Comparison of ENCODE assay signal across 1 cellular context in the genomic region with DNA sequence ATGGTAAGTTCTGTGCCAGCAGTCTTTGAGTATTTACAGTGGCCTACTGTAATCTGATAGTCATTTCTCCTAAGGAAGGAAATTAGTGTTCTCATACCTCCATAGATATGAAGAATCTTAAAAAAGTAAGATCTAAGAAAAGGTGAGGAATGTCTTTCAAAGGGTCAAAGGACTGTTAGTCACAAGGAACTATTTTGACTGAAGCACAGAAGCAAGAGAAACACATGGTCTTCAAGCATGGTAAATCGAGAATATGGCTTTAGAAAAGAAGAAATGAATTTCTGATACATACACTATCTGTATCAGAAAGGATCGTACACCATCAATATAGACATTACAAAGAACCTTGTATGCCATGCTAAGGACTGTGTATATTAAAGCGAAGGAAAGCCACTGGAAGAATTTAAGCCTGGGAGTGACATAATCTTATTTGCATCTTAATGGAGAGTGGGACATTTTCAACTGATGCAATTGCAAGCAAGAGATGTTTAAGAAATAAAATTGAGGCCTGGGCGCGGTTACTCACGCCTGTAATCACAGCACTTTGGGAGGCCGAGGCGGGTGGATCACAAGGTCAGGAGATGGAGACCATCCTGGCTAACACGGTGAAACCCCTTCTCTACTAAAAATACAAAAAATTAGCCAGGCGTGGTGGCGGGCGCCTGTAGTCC.
TF ChIP-seq lines count a peak whose summit lies in the region.

No MANE protein-coding gene starts in this region.

TF ChIP-seq in K562, 482 proteins besides CTCF, POLR2A, EP300 and RAD21 (continued from another document and continues in another):
- TF ChIP-seq, protein P1, sequence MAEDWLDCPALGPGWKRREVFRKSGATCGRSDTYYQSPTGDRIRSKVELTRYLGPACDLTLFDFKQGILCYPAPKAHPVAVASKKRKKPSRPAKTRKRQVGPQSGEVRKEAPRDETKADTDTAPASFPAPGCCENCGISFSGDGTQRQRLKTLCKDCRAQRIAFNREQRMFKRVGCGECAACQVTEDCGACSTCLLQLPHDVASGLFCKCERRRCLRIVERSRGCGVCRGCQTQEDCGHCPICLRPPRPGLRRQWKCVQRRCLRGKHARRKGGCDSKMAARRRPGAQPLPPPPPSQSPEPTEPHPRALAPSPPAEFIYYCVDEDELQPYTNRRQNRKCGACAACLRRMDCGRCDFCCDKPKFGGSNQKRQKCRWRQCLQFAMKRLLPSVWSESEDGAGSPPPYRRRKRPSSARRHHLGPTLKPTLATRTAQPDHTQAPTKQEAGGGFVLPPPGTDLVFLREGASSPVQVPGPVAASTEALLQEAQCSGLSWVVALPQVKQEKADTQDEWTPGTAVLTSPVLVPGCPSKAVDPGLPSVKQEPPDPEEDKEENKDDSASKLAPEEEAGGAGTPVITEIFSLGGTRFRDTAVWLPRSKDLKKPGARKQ (CRISPR knock-in tag; IDR thresholded peaks at IDR 0.05): peak; percentile 68
- no peak for TF ChIP-seq HDAC3 (IDR thresholded peaks at IDR 0.05; ENCODE audit: borderline replicate concordance, partially characterized antibody)
- 0 out of 2 replicates have a peak, but pooled peaks have one; percentile 14 for TF ChIP-seq ETV1 (tag; conservative IDR thresholded peaks at IDR 0.05; ENCODE audit: low read depth)
- no peak for TF ChIP-seq ZNF668 (CRISPR knock-in tag; IDR thresholded peaks at IDR 0.05)
- TF ChIP-seq GABPB1 (CRISPR knock-in tag; IDR thresholded peaks at IDR 0.05): no peak
- TF ChIP-seq, protein P2, sequence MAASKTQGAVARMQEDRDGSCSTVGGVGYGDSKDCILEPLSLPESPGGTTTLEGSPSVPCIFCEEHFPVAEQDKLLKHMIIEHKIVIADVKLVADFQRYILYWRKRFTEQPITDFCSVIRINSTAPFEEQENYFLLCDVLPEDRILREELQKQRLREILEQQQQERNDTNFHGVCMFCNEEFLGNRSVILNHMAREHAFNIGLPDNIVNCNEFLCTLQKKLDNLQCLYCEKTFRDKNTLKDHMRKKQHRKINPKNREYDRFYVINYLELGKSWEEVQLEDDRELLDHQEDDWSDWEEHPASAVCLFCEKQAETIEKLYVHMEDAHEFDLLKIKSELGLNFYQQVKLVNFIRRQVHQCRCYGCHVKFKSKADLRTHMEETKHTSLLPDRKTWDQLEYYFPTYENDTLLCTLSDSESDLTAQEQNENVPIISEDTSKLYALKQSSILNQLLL (CRISPR knock-in tag; IDR thresholded peaks at IDR 0.05; ENCODE audit: borderline replicate concordance): no peak
- TF ChIP-seq, protein P3, sequence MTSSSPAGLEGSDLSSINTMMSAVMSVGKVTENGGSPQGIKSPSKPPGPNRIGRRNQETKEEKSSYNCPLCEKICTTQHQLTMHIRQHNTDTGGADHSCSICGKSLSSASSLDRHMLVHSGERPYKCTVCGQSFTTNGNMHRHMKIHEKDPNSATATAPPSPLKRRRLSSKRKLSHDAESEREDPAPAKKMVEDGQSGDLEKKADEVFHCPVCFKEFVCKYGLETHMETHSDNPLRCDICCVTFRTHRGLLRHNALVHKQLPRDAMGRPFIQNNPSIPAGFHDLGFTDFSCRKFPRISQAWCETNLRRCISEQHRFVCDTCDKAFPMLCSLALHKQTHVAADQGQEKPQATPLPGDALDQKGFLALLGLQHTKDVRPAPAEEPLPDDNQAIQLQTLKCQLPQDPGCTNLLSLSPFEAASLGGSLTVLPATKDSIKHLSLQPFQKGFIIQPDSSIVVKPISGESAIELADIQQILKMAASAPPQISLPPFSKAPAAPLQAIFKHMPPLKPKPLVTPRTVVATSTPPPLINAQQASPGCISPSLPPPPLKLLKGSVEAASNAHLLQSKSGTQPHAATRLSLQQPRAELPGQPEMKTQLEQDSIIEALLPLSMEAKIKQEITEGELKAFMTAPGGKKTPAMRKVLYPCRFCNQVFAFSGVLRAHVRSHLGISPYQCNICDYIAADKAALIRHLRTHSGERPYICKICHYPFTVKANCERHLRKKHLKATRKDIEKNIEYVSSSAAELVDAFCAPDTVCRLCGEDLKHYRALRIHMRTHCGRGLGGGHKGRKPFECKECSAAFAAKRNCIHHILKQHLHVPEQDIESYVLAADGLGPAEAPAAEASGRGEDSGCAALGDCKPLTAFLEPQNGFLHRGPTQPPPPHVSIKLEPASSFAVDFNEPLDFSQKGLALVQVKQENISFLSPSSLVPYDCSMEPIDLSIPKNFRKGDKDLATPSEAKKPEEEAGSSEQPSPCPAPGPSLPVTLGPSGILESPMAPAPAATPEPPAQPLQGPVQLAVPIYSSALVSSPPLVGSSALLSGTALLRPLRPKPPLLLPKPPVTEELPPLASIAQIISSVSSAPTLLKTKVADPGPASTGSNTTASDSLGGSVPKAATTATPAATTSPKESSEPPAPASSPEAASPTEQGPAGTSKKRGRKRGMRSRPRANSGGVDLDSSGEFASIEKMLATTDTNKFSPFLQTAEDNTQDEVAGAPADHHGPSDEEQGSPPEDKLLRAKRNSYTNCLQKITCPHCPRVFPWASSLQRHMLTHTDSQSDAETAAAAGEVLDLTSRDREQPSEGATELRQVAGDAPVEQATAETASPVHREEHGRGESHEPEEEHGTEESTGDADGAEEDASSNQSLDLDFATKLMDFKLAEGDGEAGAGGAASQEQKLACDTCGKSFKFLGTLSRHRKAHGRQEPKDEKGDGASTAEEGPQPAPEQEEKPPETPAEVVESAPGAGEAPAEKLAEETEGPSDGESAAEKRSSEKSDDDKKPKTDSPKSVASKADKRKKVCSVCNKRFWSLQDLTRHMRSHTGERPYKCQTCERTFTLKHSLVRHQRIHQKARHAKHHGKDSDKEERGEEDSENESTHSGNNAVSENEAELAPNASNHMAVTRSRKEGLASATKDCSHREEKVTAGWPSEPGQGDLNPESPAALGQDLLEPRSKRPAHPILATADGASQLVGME (CRISPR knock-in tag; IDR thresholded peaks at IDR 0.05): 0 out of 2 replicates have a peak, but pooled peaks have one; percentile 49
- no peak for TF ChIP-seq FOXK1 (CRISPR knock-in tag; IDR thresholded peaks at IDR 0.05; ENCODE audit: borderline replicate concordance)
- TF ChIP-seq LCOR (CRISPR knock-in tag; IDR thresholded peaks at IDR 0.05): no peak
- TF ChIP-seq DDX20 (tag; IDR thresholded peaks at IDR 0.05; ENCODE audit: low read depth): peak; percentile 32; the same call in 1 of the 2 replicates
- TF ChIP-seq RBM15 (IDR thresholded peaks at IDR 0.05; ENCODE audit: insufficient read depth, low read length): no peak
- no peak for TF ChIP-seq WHSC1 (IDR thresholded peaks at IDR 0.05; ENCODE audit: low read length)
- no peak for TF ChIP-seq KLF10 (CRISPR knock-in tag; IDR thresholded peaks at IDR 0.05)
- TF ChIP-seq DIDO1 (tag; IDR thresholded peaks at IDR 0.05; ENCODE audit: low read depth): peak; percentile 42; the same call in 1 of the 2 replicates
- TF ChIP-seq KLF1 (tag; IDR thresholded peaks at IDR 0.05): no peak
- TF ChIP-seq, protein P4, sequence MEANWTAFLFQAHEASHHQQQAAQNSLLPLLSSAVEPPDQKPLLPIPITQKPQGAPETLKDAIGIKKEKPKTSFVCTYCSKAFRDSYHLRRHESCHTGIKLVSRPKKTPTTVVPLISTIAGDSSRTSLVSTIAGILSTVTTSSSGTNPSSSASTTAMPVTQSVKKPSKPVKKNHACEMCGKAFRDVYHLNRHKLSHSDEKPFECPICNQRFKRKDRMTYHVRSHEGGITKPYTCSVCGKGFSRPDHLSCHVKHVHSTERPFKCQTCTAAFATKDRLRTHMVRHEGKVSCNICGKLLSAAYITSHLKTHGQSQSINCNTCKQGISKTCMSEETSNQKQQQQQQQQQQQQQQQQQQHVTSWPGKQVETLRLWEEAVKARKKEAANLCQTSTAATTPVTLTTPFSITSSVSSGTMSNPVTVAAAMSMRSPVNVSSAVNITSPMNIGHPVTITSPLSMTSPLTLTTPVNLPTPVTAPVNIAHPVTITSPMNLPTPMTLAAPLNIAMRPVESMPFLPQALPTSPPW (CRISPR knock-in tag; IDR thresholded peaks at IDR 0.05): peak; percentile 14; the same call in 1 of the 2 replicates
- TF ChIP-seq, protein P5, sequence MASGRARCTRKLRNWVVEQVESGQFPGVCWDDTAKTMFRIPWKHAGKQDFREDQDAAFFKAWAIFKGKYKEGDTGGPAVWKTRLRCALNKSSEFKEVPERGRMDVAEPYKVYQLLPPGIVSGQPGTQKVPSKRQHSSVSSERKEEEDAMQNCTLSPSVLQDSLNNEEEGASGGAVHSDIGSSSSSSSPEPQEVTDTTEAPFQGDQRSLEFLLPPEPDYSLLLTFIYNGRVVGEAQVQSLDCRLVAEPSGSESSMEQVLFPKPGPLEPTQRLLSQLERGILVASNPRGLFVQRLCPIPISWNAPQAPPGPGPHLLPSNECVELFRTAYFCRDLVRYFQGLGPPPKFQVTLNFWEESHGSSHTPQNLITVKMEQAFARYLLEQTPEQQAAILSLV (tag; IDR thresholded peaks at IDR 0.05): peak; percentile 74; the same call in 1 of the 2 replicates
- TF ChIP-seq BRD9 (IDR thresholded peaks at IDR 0.05; ENCODE audit: low read depth, partially characterized antibody): peak; percentile 66
- TF ChIP-seq, protein P6, sequence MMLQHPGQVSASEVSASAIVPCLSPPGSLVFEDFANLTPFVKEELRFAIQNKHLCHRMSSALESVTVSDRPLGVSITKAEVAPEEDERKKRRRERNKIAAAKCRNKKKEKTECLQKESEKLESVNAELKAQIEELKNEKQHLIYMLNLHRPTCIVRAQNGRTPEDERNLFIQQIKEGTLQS (IDR thresholded peaks at IDR 0.05): peak; percentile 87
- TF ChIP-seq, protein P6 (CRISPR knock-in tag; conservative IDR thresholded peaks at IDR 0.05): no peak
- TF ChIP-seq ZNF3 (CRISPR knock-in tag; IDR thresholded peaks at IDR 0.05): no peak
- peak; percentile 29; the same call in 1 of the 2 replicates for TF ChIP-seq SMARCE1 (IDR thresholded peaks at IDR 0.05)
- no peak for TF ChIP-seq FIP1L1 (IDR thresholded peaks at IDR 0.05; ENCODE audit: low read depth, low read length, poor library complexity, severe bottlenecking)
- TF ChIP-seq, protein P7, sequence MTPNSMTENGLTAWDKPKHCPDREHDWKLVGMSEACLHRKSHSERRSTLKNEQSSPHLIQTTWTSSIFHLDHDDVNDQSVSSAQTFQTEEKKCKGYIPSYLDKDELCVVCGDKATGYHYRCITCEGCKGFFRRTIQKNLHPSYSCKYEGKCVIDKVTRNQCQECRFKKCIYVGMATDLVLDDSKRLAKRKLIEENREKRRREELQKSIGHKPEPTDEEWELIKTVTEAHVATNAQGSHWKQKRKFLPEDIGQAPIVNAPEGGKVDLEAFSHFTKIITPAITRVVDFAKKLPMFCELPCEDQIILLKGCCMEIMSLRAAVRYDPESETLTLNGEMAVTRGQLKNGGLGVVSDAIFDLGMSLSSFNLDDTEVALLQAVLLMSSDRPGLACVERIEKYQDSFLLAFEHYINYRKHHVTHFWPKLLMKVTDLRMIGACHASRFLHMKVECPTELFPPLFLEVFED (CRISPR knock-in tag; conservative IDR thresholded peaks at IDR 0.05): peak; percentile 62; the same call in 1 of the 2 replicates
- TF ChIP-seq KAT7 (CRISPR knock-in tag; IDR thresholded peaks at IDR 0.05; ENCODE audit: borderline replicate concordance): no peak
- no peak for TF ChIP-seq KAT8 (IDR thresholded peaks at IDR 0.05; ENCODE audit: low read depth)
- no peak for TF ChIP-seq NCOA4 (IDR thresholded peaks at IDR 0.05; ENCODE audit: partially characterized antibody)
- TF ChIP-seq ZNF184 (CRISPR knock-in tag; IDR thresholded peaks at IDR 0.05): no peak
- TF ChIP-seq PTRF (tag; IDR thresholded peaks at IDR 0.05): 0 out of 2 replicates have a peak, but pooled peaks have one; percentile 11
- TF ChIP-seq ZSCAN32 (CRISPR knock-in tag; IDR thresholded peaks at IDR 0.05): peak; percentile 42; the same call in 1 of the 2 replicates
- TF ChIP-seq CBX3 (IDR thresholded peaks at IDR 0.05; ENCODE audit: borderline replicate concordance in 1 of 2, low read length in 2 of 2): no peak
- TF ChIP-seq SAFB2 (IDR thresholded peaks at IDR 0.05; ENCODE audit: borderline replicate concordance, low read depth, low read length, severe bottlenecking): no peak
- TF ChIP-seq NR2C1 (IDR thresholded peaks at IDR 0.05): no peak
- peak; percentile 80 for TF ChIP-seq NR2C1 (tag; IDR thresholded peaks at IDR 0.05)
- no peak for TF ChIP-seq NFE2L1 (tag; IDR thresholded peaks at IDR 0.05; ENCODE audit: borderline replicate concordance, low read depth)
- TF ChIP-seq RUNX1 (IDR thresholded peaks at IDR 0.05; ENCODE audit: low read depth): no peak
- TF ChIP-seq, protein P8, sequence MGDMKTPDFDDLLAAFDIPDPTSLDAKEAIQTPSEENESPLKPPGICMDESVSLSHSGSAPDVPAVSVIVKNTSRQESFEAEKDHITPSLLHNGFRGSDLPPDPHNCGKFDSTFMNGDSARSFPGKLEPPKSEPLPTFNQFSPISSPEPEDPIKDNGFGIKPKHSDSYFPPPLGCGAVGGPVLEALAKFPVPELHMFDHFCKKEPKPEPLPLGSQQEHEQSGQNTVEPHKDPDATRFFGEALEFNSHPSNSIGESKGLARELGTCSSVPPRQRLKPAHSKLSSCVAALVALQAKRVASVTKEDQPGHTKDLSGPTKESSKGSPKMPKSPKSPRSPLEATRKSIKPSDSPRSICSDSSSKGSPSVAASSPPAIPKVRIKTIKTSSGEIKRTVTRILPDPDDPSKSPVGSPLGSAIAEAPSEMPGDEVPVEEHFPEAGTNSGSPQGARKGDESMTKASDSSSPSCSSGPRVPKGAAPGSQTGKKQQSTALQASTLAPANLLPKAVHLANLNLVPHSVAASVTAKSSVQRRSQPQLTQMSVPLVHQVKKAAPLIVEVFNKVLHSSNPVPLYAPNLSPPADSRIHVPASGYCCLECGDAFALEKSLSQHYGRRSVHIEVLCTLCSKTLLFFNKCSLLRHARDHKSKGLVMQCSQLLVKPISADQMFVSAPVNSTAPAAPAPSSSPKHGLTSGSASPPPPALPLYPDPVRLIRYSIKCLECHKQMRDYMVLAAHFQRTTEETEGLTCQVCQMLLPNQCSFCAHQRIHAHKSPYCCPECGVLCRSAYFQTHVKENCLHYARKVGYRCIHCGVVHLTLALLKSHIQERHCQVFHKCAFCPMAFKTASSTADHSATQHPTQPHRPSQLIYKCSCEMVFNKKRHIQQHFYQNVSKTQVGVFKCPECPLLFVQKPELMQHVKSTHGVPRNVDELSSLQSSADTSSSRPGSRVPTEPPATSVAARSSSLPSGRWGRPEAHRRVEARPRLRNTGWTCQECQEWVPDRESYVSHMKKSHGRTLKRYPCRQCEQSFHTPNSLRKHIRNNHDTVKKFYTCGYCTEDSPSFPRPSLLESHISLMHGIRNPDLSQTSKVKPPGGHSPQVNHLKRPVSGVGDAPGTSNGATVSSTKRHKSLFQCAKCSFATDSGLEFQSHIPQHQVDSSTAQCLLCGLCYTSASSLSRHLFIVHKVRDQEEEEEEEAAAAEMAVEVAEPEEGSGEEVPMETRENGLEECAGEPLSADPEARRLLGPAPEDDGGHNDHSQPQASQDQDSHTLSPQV (IDR thresholded peaks at IDR 0.05): peak; percentile 52; the same call in 1 of the 2 replicates
- TF ChIP-seq CXXC5 (CRISPR knock-in tag; IDR thresholded peaks at IDR 0.05): peak; percentile 81
- peak; percentile 83 for TF ChIP-seq ZNF175 (CRISPR knock-in tag; IDR thresholded peaks at IDR 0.05; ENCODE audit: low read depth)
- TF ChIP-seq, protein P9, sequence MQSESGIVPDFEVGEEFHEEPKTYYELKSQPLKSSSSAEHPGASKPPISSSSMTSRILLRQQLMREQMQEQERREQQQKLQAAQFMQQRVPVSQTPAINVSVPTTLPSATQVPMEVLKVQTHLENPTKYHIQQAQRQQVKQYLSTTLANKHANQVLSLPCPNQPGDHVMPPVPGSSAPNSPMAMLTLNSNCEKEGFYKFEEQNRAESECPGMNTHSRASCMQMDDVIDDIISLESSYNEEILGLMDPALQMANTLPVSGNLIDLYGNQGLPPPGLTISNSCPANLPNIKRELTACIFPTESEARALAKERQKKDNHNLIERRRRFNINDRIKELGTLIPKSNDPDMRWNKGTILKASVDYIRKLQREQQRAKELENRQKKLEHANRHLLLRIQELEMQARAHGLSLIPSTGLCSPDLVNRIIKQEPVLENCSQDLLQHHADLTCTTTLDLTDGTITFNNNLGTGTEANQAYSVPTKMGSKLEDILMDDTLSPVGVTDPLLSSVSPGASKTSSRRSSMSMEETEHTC (IDR thresholded peaks at IDR 0.05): no peak
